Comparison of ENCODE assay signal across 2 cellular contexts in genomic region chr4:176882201-176882600, GRCh38.
TF ChIP-seq lines count a peak whose summit lies in the region.

No MANE protein-coding gene starts in this region.

TF ChIP-seq in SK-N-SH, 30 proteins besides CTCF, POLR2A, EP300 and RAD21 (continued from another document):
- TF ChIP-seq TEAD4 (IDR thresholded peaks at IDR 0.05; ENCODE audit: borderline replicate concordance, insufficient read depth) (no peak), REST (IDR thresholded peaks at IDR 0.05; ENCODE audit: low read depth, low read length) (no peak), YY1 (IDR thresholded peaks at IDR 0.05; ENCODE audit: low read depth) (no peak), FOXJ3 (CRISPR knock-in tag; IDR thresholded peaks at IDR 0.05) (no peak), SMC3 (IDR thresholded peaks at IDR 0.05; ENCODE audit: low read depth, low read length) (no peak), RXRA (IDR thresholded peaks at IDR 0.05; ENCODE audit: borderline replicate concordance, low read depth) (no peak), ZBTB33 (IDR thresholded peaks at IDR 0.05; ENCODE audit: borderline replicate concordance, low read depth) (no peak), USF2 (IDR thresholded peaks at IDR 0.05; ENCODE audit: borderline replicate concordance, low read depth, low read length) (no peak), EZH2phosphoT487 (IDR thresholded peaks at IDR 0.05; ENCODE audit: borderline replicate concordance, low read depth) (no peak), CHD2 (IDR thresholded peaks at IDR 0.05; ENCODE audit: low read length, partially characterized antibody) (no peak)

TF ChIP-seq in SK-N-SH treated with all-trans-retinoic acid at 6 μM for 48 hours, 23 proteins besides CTCF, POLR2A, EP300 and RAD21 (continued from another document):
- TF ChIP-seq TSHZ2 (CRISPR knock-in tag; IDR thresholded peaks at IDR 0.05): no peak
- no peak for TF ChIP-seq ZNF8 (CRISPR knock-in tag; IDR thresholded peaks at IDR 0.05)
- TF ChIP-seq PPARA (CRISPR knock-in tag; IDR thresholded peaks at IDR 0.05; ENCODE audit: borderline replicate concordance): no peak
